In genomic region chr13:95447766-95448165, GRCh38 we compare ENCODE assay signal across 15 cellular contexts.
DNase-seq lines count a peak whose midpoint lies in the region; ATAC-seq, FAIRE-seq and TF ChIP-seq lines count a peak whose summit lies in the region.
"Had no signal": no experiment of that assay in that cellular context is flagged by ENCODE, and none has a peak within 500 bp of the region (broad histone marks: within the 10 kb centered on the region; RNA-seq: fewer than 3 reads in every experiment).

No MANE protein-coding gene starts in this region.

- no peak overlapping the region for H3K9ac ChIP-seq in endodermal cell (ENCODE audit: extremely low read depth, low read length, poor library complexity, severe bottlenecking)

- POLR2A ChIA-PET in MCF 10A (lab: Yijun Ruan, JAX), result no interaction called here

- TF ChIP-seq CTCF in MCF 10A (IDR thresholded peaks at IDR 0.05; ENCODE audit: unreplicated experiment) (no peak), breast epithelium (IDR thresholded peaks at IDR 0.05) (no peak), endodermal cell (conservative IDR thresholded peaks at IDR 0.05) (no peak)

- CTCF ChIA-PET in MCF 10A (lab: Yijun Ruan, JAX), result interaction anchor here (0.6 to 1.4 kb wide), 11 partner anchors 9 to 1988 kb away, joined by 3 to 5 read pairs (median 3); no protein-coding TSS in a partner anchor

- BruUV-seq in MCF 10A (replicated peaks; lab: Mats Ljungman, UMichigan), result no TSS peak

- H3K4me1 Mint-ChIP-seq in MCF 10A (ENCODE audit: insufficient read depth, unreplicated experiment) (no peaks in the 10 kb centered on the region), endodermal cell (no peaks in the 10 kb centered on the region)
- H3K4me1 Mint-ChIP-seq: IgD-negative memory B cell had no signal

- no peak overlapping the region for H3K27ac ChIP-seq in breast epithelium
- H3K27ac ChIP-seq in endodermal cell (ENCODE audit: low read depth, low read length), result no peak overlapping the region
- H3K27ac ChIP-seq in thymus (ENCODE audit: low read depth), result peak overlapping the region; percentile 71
- H3K27ac ChIP-seq: HL-60 had no signal

- H3K27ac Mint-ChIP-seq in MCF 10A (ENCODE audit: low read depth, unreplicated experiment) (no peak overlapping the region), endodermal cell (no peak overlapping the region)
- H3K27ac Mint-ChIP-seq: IgD-negative memory B cell had no signal

- DNase-seq in MCF 10A (ENCODE audit: unreplicated experiment), result peak; percentile 11
- no peak for DNase-seq in breast epithelium (ENCODE audit: low spot score in 2 of 2)
- peak; percentile 57 for DNase-seq in NCI-H146 treated with DMSO at 0.1 percent for 48 hours (lab: John Stamatoyannopoulos, UW; ENCODE audit: unreplicated experiment)
- DNase-seq in endodermal cell, result peak; percentile 53
- no peak for DNase-seq in GM12891 (ENCODE audit: insufficient read length, low spot score)
- DNase-seq: C1 segment of cervical spinal cord, NCI-H1436 treated with DMSO at 0.1 percent for 48 hours, NCI-H2081 treated with DMSO at 0.1 percent for 48 hours, NCI-H524 had no signal

- H3K27me3 Mint-ChIP-seq in MCF 10A (ENCODE audit: insufficient read depth, unreplicated experiment) (peaks cover 28% of the 10 kb centered on the region), endodermal cell (ENCODE audit: insufficient read depth) (no peaks in the 10 kb centered on the region)

- no peaks in the 10 kb centered on the region for H3K4me1 ChIP-seq in breast epithelium
- no peaks in the 10 kb centered on the region for H3K4me1 ChIP-seq in endodermal cell (ENCODE audit: control insufficient read depth, insufficient read depth, low read length)
- H3K4me1 ChIP-seq in thymus (ENCODE audit: control insufficient read depth, insufficient read depth, low read length), result peaks cover 25% of the 10 kb centered on the region

- TF ChIP-seq POLR2A in breast epithelium (IDR thresholded peaks at IDR 0.05), result no peak
- TF ChIP-seq POLR2A in GM12891 (IDR thresholded peaks at IDR 0.05; ENCODE audit: low read depth, low read length), result no peak

- WGBS in endodermal cell (ENCODE audit: insufficient coverage in 1 of 2, insufficient read length in 1 of 2), 2 experiments, result 75 to 100% methylated on average over 1 to 7 of the region's 7 CpGs
- 12% methylated on average over 7 of the region's 7 CpGs for WGBS in thymus

- H3K36me3 ChIP-seq in breast epithelium, result no peaks in the 10 kb centered on the region
- no peaks in the 10 kb centered on the region for H3K36me3 ChIP-seq in endodermal cell (ENCODE audit: control insufficient read depth, insufficient read depth, low read length)
- H3K36me3 ChIP-seq in thymus (ENCODE audit: control insufficient read depth, insufficient read depth), result no peaks in the 10 kb centered on the region

- FAIRE-seq in GM12891 (lab: Jason Lieb, UNC), result no peak
- FAIRE-seq: HTR-8/SVneo had no signal

- no peak overlapping the region for H3K4me3 Mint-ChIP-seq in MCF 10A (ENCODE audit: unreplicated experiment)
- H3K4me3 Mint-ChIP-seq in endodermal cell, result no peak overlapping the region
- H3K4me3 Mint-ChIP-seq: IgD-negative memory B cell had no signal

- H3K36me3 Mint-ChIP-seq in MCF 10A (ENCODE audit: insufficient read depth, unreplicated experiment) (no peaks in the 10 kb centered on the region), endodermal cell (ENCODE audit: low read depth) (no peaks in the 10 kb centered on the region)
- H3K36me3 Mint-ChIP-seq: IgD-negative memory B cell had no signal

- no peak for ATAC-seq in HG03432 (IDR thresholded peaks at IDR 0.05; ENCODE audit: unreplicated experiment)
- no peak for ATAC-seq in GM18870 (IDR thresholded peaks at IDR 0.05; ENCODE audit: unreplicated experiment)

- H3K27me3 ChIP-seq in breast epithelium (peaks cover 0 to 4% of the 10 kb centered on the region in 2 donors), endodermal cell (ENCODE audit: control insufficient read depth, insufficient read depth, low read length, poor library complexity, severe bottlenecking) (no peaks in the 10 kb centered on the region), thymus (ENCODE audit: control insufficient read depth, insufficient read depth) (no peaks in the 10 kb centered on the region)

- H3K9me3 Mint-ChIP-seq in MCF 10A (ENCODE audit: unreplicated experiment) (no peaks in the 10 kb centered on the region), endodermal cell (no peaks in the 10 kb centered on the region)
- H3K9me3 Mint-ChIP-seq: IgD-negative memory B cell had no signal

- H3K9me3 ChIP-seq in breast epithelium, result no peaks in the 10 kb centered on the region
- H3K9me3 ChIP-seq in endodermal cell (ENCODE audit: control insufficient read depth, low read length), result no peaks in the 10 kb centered on the region
- no peaks in the 10 kb centered on the region for H3K9me3 ChIP-seq in thymus (ENCODE audit: control insufficient read depth)

- H3K4me3 ChIP-seq in breast epithelium (no peak overlapping the region), endodermal cell (ENCODE audit: low read length) (no peak overlapping the region), thymus (ENCODE audit: low read length) (no peak overlapping the region)

- intact Hi-C loops in MCF 10A (cut with micrococcal nuclease), result no loop called here
- intact Hi-C loops in breast epithelium (cut with DNase I; ENCODE audit: low total_unique reads), result no loop called here

TF ChIP-seq in GM12891, 5 proteins besides CTCF, POLR2A, EP300 and RAD21:
- TF ChIP-seq PAX5 (IDR thresholded peaks at IDR 0.05; ENCODE audit: insufficient read depth, low read length, severe bottlenecking) (no peak), TAF1 (IDR thresholded peaks at IDR 0.05; ENCODE audit: low read depth, low read length) (no peak), SPI1 (IDR thresholded peaks at IDR 0.05; ENCODE audit: low read depth, low read length) (no peak), POU2F2 (IDR thresholded peaks at IDR 0.05; ENCODE audit: low read depth, low read length) (no peak), POLR2AphosphoS5 (IDR thresholded peaks at IDR 0.05; ENCODE audit: low read depth, low read length) (no peak)
TF ChIP-seq in GM12891: peak in this region for 0.

Comparison
In these comparisons a context has a peak if more than half of its experiments do, and no peak if none do; other contexts are left out.
1. DNase-seq: peak in MCF 10A (single experiment), NCI-H146 treated with DMSO at 0.1 percent for 48 hours (single experiment) and endodermal cell (single experiment); none in breast epithelium (0 of 2) and GM12891 (single experiment).